8 cellular contexts compared by ENCODE assay signal in the genomic region with DNA sequence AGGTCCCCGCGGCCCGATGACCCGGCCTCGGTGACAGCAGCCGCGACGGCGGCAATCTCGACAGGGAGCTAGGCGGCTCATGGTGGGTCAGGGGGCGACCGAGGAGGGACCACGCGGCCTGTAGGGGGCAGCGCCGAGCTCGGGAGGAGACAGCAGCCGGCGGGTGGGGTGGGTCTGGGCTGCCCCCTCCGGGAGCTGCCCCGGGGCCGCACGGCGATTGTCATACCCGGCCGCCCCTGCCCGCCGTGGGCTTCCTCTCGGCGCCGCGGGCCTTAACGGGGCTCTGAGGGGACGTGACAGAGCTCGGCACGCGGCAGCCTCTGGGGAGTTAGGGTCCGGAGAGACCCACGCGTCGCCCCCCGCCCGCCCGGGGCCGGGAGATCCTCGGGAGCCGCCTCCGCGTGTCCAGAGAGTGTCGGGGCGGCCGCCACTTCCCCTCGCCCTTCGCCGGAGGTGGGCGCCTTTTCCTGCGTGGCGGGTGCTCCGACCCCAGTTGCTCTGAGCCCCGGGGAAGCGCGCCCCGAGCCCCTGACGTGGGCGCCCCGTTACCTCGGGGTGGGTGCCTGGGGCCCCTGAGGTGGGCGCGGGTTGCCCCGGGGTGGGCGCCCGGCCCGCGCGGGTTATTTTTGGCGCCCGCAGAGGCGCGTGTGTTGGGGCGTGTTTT. TPM values are rescaled to one million over a fixed set of nuclear protein-coding genes. Genes with fewer than 3 reads are reported as not detected.
A peak's percentile ranks its signal among the peaks of the same experiment; 100 is the strongest.
DNase-seq lines count a peak whose midpoint lies in the region; ATAC-seq and TF ChIP-seq lines count a peak whose summit lies in the region.

No MANE protein-coding gene starts in this region.

- H3K4me3 ChIP-seq in neutrophil (ENCODE audit: low read depth in 1 of 2, low read length in 1 of 2) (peak overlapping the region; percentile 85 to 98), tibial artery (peak overlapping the region; percentile 66)

- H3K27me3 ChIP-seq in neutrophil: no peaks in the 10 kb centered on the region
- no peaks in the 10 kb centered on the region for H3K27me3 ChIP-seq in tibial artery

- peak; percentile 31 to 75 for DNase-seq in NCI-H526 (lab: John Stamatoyannopoulos, UW)
- DNase-seq in activated T-helper 1 cell treated with anti-CD3 and anti-CD28 coated beads, Interleukin-12 subunit alpha, Interleukin-12 subunit beta, Interleukin-2, Interleukin-4 antibody, amounts not matched to agents 30 ng/mL and 10 ng/mL and 1 ng/mL, durations not matched to agents 14 hours and 24 hours and 36 hours (ENCODE audit: low spot score): peak; percentile 45
- DNase-seq in fibroblast of the conjunctiva (ENCODE audit: low read depth): peak; percentile 56
- DNase-seq in tibial artery: peak; percentile 40 to 79
- DNase-seq in NCI-H187 treated with DMSO at 0.1 percent for 48 hours (lab: John Stamatoyannopoulos, UW): no peak

- peaks cover 38% of the 10 kb centered on the region for H3K4me1 Mint-ChIP-seq in activated T-helper 1 cell treated with anti-CD3 and anti-CD28 coated beads, Interleukin-12 subunit alpha, Interleukin-12 subunit beta, Interleukin-2, Interleukin-4 antibody, amounts not matched to agents 30 ng/mL and 10 ng/mL and 1 ng/mL, durations not matched to agents 14 hours and 24 hours and 36 hours (ENCODE audit: low read depth)

- peak overlapping the region; percentile 94 for H3K4me3 Mint-ChIP-seq in activated T-helper 1 cell treated with anti-CD3 and anti-CD28 coated beads, Interleukin-12 subunit alpha, Interleukin-12 subunit beta, Interleukin-2, Interleukin-4 antibody, amounts not matched to agents 30 ng/mL and 10 ng/mL and 1 ng/mL, durations not matched to agents 14 hours and 24 hours and 36 hours

- peaks cover 5% of the 10 kb centered on the region for H3K36me3 Mint-ChIP-seq in activated T-helper 1 cell treated with anti-CD3 and anti-CD28 coated beads, Interleukin-12 subunit alpha, Interleukin-12 subunit beta, Interleukin-2, Interleukin-4 antibody, amounts not matched to agents 30 ng/mL and 10 ng/mL and 1 ng/mL, durations not matched to agents 14 hours and 24 hours and 36 hours (ENCODE audit: low read depth)

- peaks cover 53 to 57% of the 10 kb centered on the region in 2 experiments for H3K4me1 ChIP-seq in neutrophil (ENCODE audit: control insufficient read depth in 1 of 2, insufficient read depth in 1 of 2, low read depth in 1 of 2, low read length in 1 of 2)
- H3K4me1 ChIP-seq in tibial artery: peaks cover 0 to 59% (median 17%) of the 10 kb centered on the region in 4 donors

- H3K27ac Mint-ChIP-seq in activated T-helper 1 cell treated with anti-CD3 and anti-CD28 coated beads, Interleukin-12 subunit alpha, Interleukin-12 subunit beta, Interleukin-2, Interleukin-4 antibody, amounts not matched to agents 30 ng/mL and 10 ng/mL and 1 ng/mL, durations not matched to agents 14 hours and 24 hours and 36 hours: peak overlapping the region; percentile 96

- peaks cover 4% of the 10 kb centered on the region for H3K27me3 Mint-ChIP-seq in activated T-helper 1 cell treated with anti-CD3 and anti-CD28 coated beads, Interleukin-12 subunit alpha, Interleukin-12 subunit beta, Interleukin-2, Interleukin-4 antibody, amounts not matched to agents 30 ng/mL and 10 ng/mL and 1 ng/mL, durations not matched to agents 14 hours and 24 hours and 36 hours (ENCODE audit: insufficient read depth)

- H3K9me3 Mint-ChIP-seq in activated T-helper 1 cell treated with anti-CD3 and anti-CD28 coated beads, Interleukin-12 subunit alpha, Interleukin-12 subunit beta, Interleukin-2, Interleukin-4 antibody, amounts not matched to agents 30 ng/mL and 10 ng/mL and 1 ng/mL, durations not matched to agents 14 hours and 24 hours and 36 hours: no peaks in the 10 kb centered on the region

- peak; percentile 37 for ATAC-seq in HG02571 (IDR thresholded peaks at IDR 0.05; ENCODE audit: unreplicated experiment)

- H3K9me3 ChIP-seq in neutrophil: no peaks in the 10 kb centered on the region
- no peaks in the 10 kb centered on the region for H3K9me3 ChIP-seq in tibial artery

- TF ChIP-seq CTCF in GM12872 (IDR thresholded peaks at IDR 0.05; ENCODE audit: insufficient read depth, low read depth, low read length) (peak; percentile 72), neutrophil (IDR thresholded peaks at IDR 0.05) (peak; percentile 34), tibial artery (IDR thresholded peaks at IDR 0.05) (peak; percentile 43 to 64)

- H3K36me3 ChIP-seq in neutrophil: no peaks in the 10 kb centered on the region
- H3K36me3 ChIP-seq in tibial artery: no peaks in the 10 kb centered on the region

- intact Hi-C loops in activated T-helper 1 cell treated with anti-CD3 and anti-CD28 coated beads, Interleukin-12 subunit alpha, Interleukin-12 subunit beta, Interleukin-2, Interleukin-4 antibody, amounts not matched to agents 30 ng/mL and 10 ng/mL and 1 ng/mL, durations not matched to agents 14 hours and 24 hours and 36 hours (cut with micrococcal nuclease): loop anchor here (1.0 to 10.0 kb wide), 5 partner anchors 60 to 619 kb away; a partner anchor contains a TSS
- intact Hi-C loops in tibial artery (cut with DNase I; ENCODE audit: low total_unique reads): loop anchor here (10.0 kb wide), 1 partner anchor 331 kb away; no protein-coding TSS in a partner anchor

- H3K27ac ChIP-seq in neutrophil: peak overlapping the region; percentile 94
- H3K27ac ChIP-seq in tibial artery: peak overlapping the region; percentile 84 to 87

RNA-seq across cellular contexts. Expression of a gene that starts 0.5 kb away (rescaled TPM):
- total RNA-seq in activated T-helper 1 cell treated with anti-CD3 and anti-CD28 coated beads, Interleukin-12 subunit alpha, Interleukin-12 subunit beta, Interleukin-2, Interleukin-4 antibody, amounts not matched to agents 30 ng/mL and 10 ng/mL and 1 ng/mL, durations not matched to agents 14 hours and 24 hours and 36 hours: 14.9 and 15.0 TPM in 2 replicates
